Comparison of ENCODE assay signal across 1 cellular context in genomic region chr2:147927053-147927588, GRCh38.
A peak's percentile ranks its signal among the peaks of the same experiment; 100 is the strongest.
TF ChIP-seq lines count a peak whose summit lies in the region.

No MANE protein-coding gene starts in this region.

TF ChIP-seq in HepG2, 621 proteins besides CTCF, POLR2A, EP300 and RAD21 (continued from another document and continues in another):
- TF ChIP-seq TFDP2 (CRISPR knock-in tag; IDR thresholded peaks at IDR 0.05) (no peak), SP140L (CRISPR knock-in tag; IDR thresholded peaks at IDR 0.05; ENCODE audit: borderline replicate concordance) (no peak), PAXIP1 (CRISPR knock-in tag; conservative IDR thresholded peaks at IDR 0.05) (peak; percentile 98), NCOA5 (CRISPR knock-in tag; IDR thresholded peaks at IDR 0.05) (no peak), RARA (CRISPR knock-in tag; IDR thresholded peaks at IDR 0.05) (peak; percentile 71), ZNF670 (CRISPR knock-in tag; IDR thresholded peaks at IDR 0.05; ENCODE audit: borderline replicate concordance) (0 out of 2 replicates have a peak, but pooled peaks have one; percentile 58), ZNF703 (CRISPR knock-in tag; IDR thresholded peaks at IDR 0.05; ENCODE audit: borderline replicate concordance) (no peak), ZNF616 (CRISPR knock-in tag; IDR thresholded peaks at IDR 0.05; ENCODE audit: low read depth) (no peak), JUN (CRISPR knock-in tag; IDR thresholded peaks at IDR 0.05) (peak; percentile 90), TAF1 (CRISPR knock-in tag; IDR thresholded peaks at IDR 0.05) (no peak), TBP (CRISPR knock-in tag; IDR thresholded peaks at IDR 0.05) (no peak), MTA1 (CRISPR knock-in tag; IDR thresholded peaks at IDR 0.05; ENCODE audit: borderline replicate concordance) (no peak; the same call in 1 of the 2 replicates), CENPBD1 (CRISPR knock-in tag; IDR thresholded peaks at IDR 0.05; ENCODE audit: borderline replicate concordance, low read depth) (0 out of 2 replicates have a peak, but pooled peaks have one; percentile 23), ZNF251 (CRISPR knock-in tag; IDR thresholded peaks at IDR 0.05) (no peak), ZFP62 (CRISPR knock-in tag; IDR thresholded peaks at IDR 0.05) (no peak), KLF9 (CRISPR knock-in tag; IDR thresholded peaks at IDR 0.05; ENCODE audit: low read depth) (no peak), ZNF747 (CRISPR knock-in tag; IDR thresholded peaks at IDR 0.05; ENCODE audit: borderline replicate concordance) (0 out of 2 replicates have a peak, but pooled peaks have one; percentile 74), MYNN (CRISPR knock-in tag; IDR thresholded peaks at IDR 0.05; ENCODE audit: low read depth) (no peak), UBTF (CRISPR knock-in tag; IDR thresholded peaks at IDR 0.05) (0 out of 2 replicates have a peak, but pooled peaks have one; percentile 19), HMG20B (CRISPR knock-in tag; conservative IDR thresholded peaks at IDR 0.05) (peak; percentile 93), ZNF776 (CRISPR knock-in tag; IDR thresholded peaks at IDR 0.05) (no peak), SPEN (CRISPR knock-in tag; IDR thresholded peaks at IDR 0.05; ENCODE audit: low read depth) (peak; percentile 23; the same call in 1 of the 2 replicates), ZNF891 (CRISPR knock-in tag; IDR thresholded peaks at IDR 0.05) (no peak), MED1 (CRISPR knock-in tag; IDR thresholded peaks at IDR 0.05) (peak; percentile 90), LRRFIP1 (CRISPR knock-in tag; conservative IDR thresholded peaks at IDR 0.05) (no peak), ZFP37 (CRISPR knock-in tag; IDR thresholded peaks at IDR 0.05; ENCODE audit: borderline replicate concordance) (no peak)
- TF ChIP-seq, protein P1, sequence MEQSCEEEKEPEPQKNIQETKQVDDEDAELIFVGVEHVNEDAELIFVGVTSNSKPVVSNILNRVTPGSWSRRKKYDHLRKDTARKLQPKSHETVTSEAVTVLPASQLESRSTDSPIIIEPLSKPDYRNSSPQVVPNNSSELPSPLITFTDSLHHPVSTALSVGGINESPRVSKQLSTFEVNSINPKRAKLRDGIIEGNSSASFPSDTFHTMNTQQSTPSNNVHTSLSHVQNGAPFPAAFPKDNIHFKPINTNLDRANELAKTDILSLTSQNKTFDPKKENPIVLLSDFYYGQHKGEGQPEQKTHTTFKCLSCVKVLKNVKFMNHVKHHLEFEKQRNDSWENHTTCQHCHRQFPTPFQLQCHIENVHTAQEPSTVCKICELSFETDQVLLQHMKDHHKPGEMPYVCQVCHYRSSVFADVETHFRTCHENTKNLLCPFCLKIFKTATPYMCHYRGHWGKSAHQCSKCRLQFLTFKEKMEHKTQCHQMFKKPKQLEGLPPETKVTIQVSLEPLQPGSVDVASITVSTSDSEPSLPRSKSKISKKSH (CRISPR knock-in tag; IDR thresholded peaks at IDR 0.05; ENCODE audit: borderline replicate concordance), result no peak
- TF ChIP-seq, protein P2, sequence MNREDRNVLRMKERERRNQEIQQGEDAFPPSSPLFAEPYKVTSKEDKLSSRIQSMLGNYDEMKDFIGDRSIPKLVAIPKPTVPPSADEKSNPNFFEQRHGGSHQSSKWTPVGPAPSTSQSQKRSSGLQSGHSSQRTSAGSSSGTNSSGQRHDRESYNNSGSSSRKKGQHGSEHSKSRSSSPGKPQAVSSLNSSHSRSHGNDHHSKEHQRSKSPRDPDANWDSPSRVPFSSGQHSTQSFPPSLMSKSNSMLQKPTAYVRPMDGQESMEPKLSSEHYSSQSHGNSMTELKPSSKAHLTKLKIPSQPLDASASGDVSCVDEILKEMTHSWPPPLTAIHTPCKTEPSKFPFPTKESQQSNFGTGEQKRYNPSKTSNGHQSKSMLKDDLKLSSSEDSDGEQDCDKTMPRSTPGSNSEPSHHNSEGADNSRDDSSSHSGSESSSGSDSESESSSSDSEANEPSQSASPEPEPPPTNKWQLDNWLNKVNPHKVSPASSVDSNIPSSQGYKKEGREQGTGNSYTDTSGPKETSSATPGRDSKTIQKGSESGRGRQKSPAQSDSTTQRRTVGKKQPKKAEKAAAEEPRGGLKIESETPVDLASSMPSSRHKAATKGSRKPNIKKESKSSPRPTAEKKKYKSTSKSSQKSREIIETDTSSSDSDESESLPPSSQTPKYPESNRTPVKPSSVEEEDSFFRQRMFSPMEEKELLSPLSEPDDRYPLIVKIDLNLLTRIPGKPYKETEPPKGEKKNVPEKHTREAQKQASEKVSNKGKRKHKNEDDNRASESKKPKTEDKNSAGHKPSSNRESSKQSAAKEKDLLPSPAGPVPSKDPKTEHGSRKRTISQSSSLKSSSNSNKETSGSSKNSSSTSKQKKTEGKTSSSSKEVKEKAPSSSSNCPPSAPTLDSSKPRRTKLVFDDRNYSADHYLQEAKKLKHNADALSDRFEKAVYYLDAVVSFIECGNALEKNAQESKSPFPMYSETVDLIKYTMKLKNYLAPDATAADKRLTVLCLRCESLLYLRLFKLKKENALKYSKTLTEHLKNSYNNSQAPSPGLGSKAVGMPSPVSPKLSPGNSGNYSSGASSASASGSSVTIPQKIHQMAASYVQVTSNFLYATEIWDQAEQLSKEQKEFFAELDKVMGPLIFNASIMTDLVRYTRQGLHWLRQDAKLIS (CRISPR knock-in tag; IDR thresholded peaks at IDR 0.05), result no peak
- TF ChIP-seq, protein P3, sequence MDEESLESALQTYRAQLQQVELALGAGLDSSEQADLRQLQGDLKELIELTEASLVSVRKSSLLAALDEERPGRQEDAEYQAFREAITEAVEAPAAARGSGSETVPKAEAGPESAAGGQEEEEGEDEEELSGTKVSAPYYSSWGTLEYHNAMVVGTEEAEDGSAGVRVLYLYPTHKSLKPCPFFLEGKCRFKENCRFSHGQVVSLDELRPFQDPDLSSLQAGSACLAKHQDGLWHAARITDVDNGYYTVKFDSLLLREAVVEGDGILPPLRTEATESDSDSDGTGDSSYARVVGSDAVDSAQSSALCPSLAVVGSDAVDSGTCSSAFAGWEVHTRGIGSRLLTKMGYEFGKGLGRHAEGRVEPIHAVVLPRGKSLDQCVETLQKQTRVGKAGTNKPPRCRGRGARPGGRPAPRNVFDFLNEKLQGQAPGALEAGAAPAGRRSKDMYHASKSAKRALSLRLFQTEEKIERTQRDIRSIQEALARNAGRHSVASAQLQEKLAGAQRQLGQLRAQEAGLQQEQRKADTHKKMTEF (CRISPR knock-in tag; IDR thresholded peaks at IDR 0.05), result peak; percentile 96
- TF ChIP-seq, protein P4, sequence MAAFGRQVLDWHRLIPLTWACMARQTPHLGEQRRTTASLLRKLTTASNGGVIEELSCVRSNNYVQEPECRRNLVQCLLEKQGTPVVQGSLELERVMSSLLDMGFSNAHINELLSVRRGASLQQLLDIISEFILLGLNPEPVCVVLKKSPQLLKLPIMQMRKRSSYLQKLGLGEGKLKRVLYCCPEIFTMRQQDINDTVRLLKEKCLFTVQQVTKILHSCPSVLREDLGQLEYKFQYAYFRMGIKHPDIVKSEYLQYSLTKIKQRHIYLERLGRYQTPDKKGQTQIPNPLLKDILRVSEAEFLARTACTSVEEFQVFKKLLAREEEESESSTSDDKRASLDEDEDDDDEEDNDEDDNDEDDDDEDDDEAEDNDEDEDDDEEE (CRISPR knock-in tag; IDR thresholded peaks at IDR 0.05), result no peak
